Comparison of ENCODE assay signal across 11 cellular contexts in genomic region chr3:115072265-115073008, GRCh38.
DNase-seq lines count a peak whose midpoint lies in the region; ATAC-seq and TF ChIP-seq lines count a peak whose summit lies in the region.
"Had no signal": no experiment of that assay in that cellular context is flagged by ENCODE, and none has a peak within 500 bp of the region (broad histone marks: within the 10 kb centered on the region; RNA-seq: fewer than 3 reads in every experiment).

No MANE protein-coding gene starts in this region.

- ATAC-seq in heart right ventricle (peak; percentile 53 to 91 (median 82)), HG02885 (IDR thresholded peaks at IDR 0.05; ENCODE audit: poor library complexity, unreplicated experiment) (no peak), GM18861 (IDR thresholded peaks at IDR 0.05; ENCODE audit: unreplicated experiment) (no peak)
- no peak for ATAC-seq in CD4-positive, alpha-beta T cell (ENCODE audit: poor library complexity)

- peaks cover 51% of the 10 kb centered on the region for H3K36me3 Mint-ChIP-seq in CD4-positive, alpha-beta T cell (ENCODE audit: low read depth)

- peak; percentile 27 to 74 for DNase-seq in NCI-H2081 (lab: John Stamatoyannopoulos, UW)
- DNase-seq in NCI-H2081 treated with DMSO at 0.1 percent for 48 hours (lab: John Stamatoyannopoulos, UW) = no peak
- no peak for DNase-seq in heart right ventricle
- DNase-seq in suprapubic skin (ENCODE audit: low spot score in 2 of 2) = no peak
- DNase-seq in CD4-positive, alpha-beta T cell = no peak
- DNase-seq: 8988T, activated gamma-delta T cell had no signal

- peaks cover 2 to 71% (median 34%) of the 10 kb centered on the region in 9 donors for H3K4me1 ChIP-seq in heart right ventricle
- H3K4me1 ChIP-seq in suprapubic skin = peaks cover 22% of the 10 kb centered on the region

- intact Hi-C loops in heart right ventricle (cut with DNase I) = no loop called here
- intact Hi-C loops in CD4-positive, alpha-beta T cell (cut with DNase I, micrococcal nuclease) = no loop called here

- H3K27ac Mint-ChIP-seq in CD4-positive, alpha-beta T cell = no peak overlapping the region

- peaks cover 0 to 12% (median 0%) of the 10 kb centered on the region in 11 donors for H3K9me3 ChIP-seq in heart right ventricle
- no peaks in the 10 kb centered on the region for H3K9me3 ChIP-seq in suprapubic skin
- no peaks in the 10 kb centered on the region for H3K9me3 ChIP-seq in CD4-positive, alpha-beta T cell (ENCODE audit: control insufficient read depth, low read length)

- 65 to 67% methylated on average over 6 of the region's 6 CpGs for WGBS in heart right ventricle, 2 donors
- 63% methylated on average over 6 of the region's 6 CpGs for WGBS in suprapubic skin

- no peak for TF ChIP-seq POLR2A in suprapubic skin (IDR thresholded peaks at IDR 0.05)

- no peaks in the 10 kb centered on the region for H3K27me3 Mint-ChIP-seq in CD4-positive, alpha-beta T cell

- H3K9me3 Mint-ChIP-seq in CD4-positive, alpha-beta T cell = no peaks in the 10 kb centered on the region

- H3K4me3 Mint-ChIP-seq in CD4-positive, alpha-beta T cell = no peak overlapping the region
- H3K4me3 Mint-ChIP-seq: nephron had no signal

- H3K27ac ChIP-seq in angular gyrus (ENCODE audit: low read depth, low read length) (peak overlapping the region; percentile 95), heart right ventricle (peak overlapping the region; percentile 30 to 75 (median 56)), suprapubic skin (peak overlapping the region; percentile 66)
- H3K27ac ChIP-seq in CD4-positive, alpha-beta T cell (ENCODE audit: low read depth, low read length) = no peak overlapping the region

- POLR2A ChIA-PET in CD4-positive, alpha-beta T cell (lab: Charles Lee) = no interaction called here

- H3K27me3 ChIP-seq in heart right ventricle (no peaks in the 10 kb centered on the region), suprapubic skin (no peaks in the 10 kb centered on the region)
- no peaks in the 10 kb centered on the region for H3K27me3 ChIP-seq in CD4-positive, alpha-beta T cell (ENCODE audit: control insufficient read depth, insufficient read depth, low read length)

- peaks cover 78% of the 10 kb centered on the region for H3K4me1 Mint-ChIP-seq in CD4-positive, alpha-beta T cell (ENCODE audit: low read depth)
- H3K4me1 Mint-ChIP-seq: nephron had no signal

- CTCF ChIA-PET in CD4-positive, alpha-beta T cell (lab: Charles Lee) = no interaction called here

- no peak overlapping the region for H3K4me3 ChIP-seq in heart right ventricle
- H3K4me3 ChIP-seq in suprapubic skin = no peak overlapping the region

- TF ChIP-seq CTCF in heart right ventricle (IDR thresholded peaks at IDR 0.05) = no peak
- TF ChIP-seq CTCF in suprapubic skin (IDR thresholded peaks at IDR 0.05) = no peak
- TF ChIP-seq CTCF in CD4-positive, alpha-beta T cell (IDR thresholded peaks at IDR 0.05) = no peak

- TF ChIP-seq EP300 in suprapubic skin (IDR thresholded peaks at IDR 0.05) = no peak

- peaks cover 0 to 7% (median 0%) of the 10 kb centered on the region in 9 donors for H3K36me3 ChIP-seq in heart right ventricle
- H3K36me3 ChIP-seq in suprapubic skin = no peaks in the 10 kb centered on the region

Comparison
In these comparisons a context has a peak if more than half of its experiments do, and no peak if none do; other contexts are left out.
1. DNase-seq: peak in NCI-H2081 (2 of 2); none in NCI-H2081 treated with DMSO at 0.1 percent for 48 hours (single experiment), heart right ventricle (0 of 2), suprapubic skin (0 of 2) and CD4-positive, alpha-beta T cell (0 of 10).
2. ATAC-seq: peak in heart right ventricle (8 of 8); none in HG02885 (single experiment), CD4-positive, alpha-beta T cell (single experiment) and GM18861 (single experiment).